Comparison of ENCODE assay signal across 1 cellular context in genomic region chr5:149999866-150000260, GRCh38.
TF ChIP-seq lines count a peak whose summit lies in the region.

No MANE protein-coding gene starts in this region.

TF ChIP-seq in GM23338, 12 proteins besides CTCF, POLR2A, EP300 and RAD21 (continued from another document):
- no peak for TF ChIP-seq ZNF462 (CRISPR knock-in tag; IDR thresholded peaks at IDR 0.05)
- TF ChIP-seq NANOG (IDR thresholded peaks at IDR 0.05; ENCODE audit: borderline replicate concordance): no peak
- no peak for TF ChIP-seq EZH2phosphoT487 (IDR thresholded peaks at IDR 0.05; ENCODE audit: unreplicated experiment)
- no peak for TF ChIP-seq ZNF331 (CRISPR knock-in tag; IDR thresholded peaks at IDR 0.05; ENCODE audit: low read depth)
- TF ChIP-seq CREB1 (CRISPR knock-in tag; IDR thresholded peaks at IDR 0.05; ENCODE audit: low read depth): no peak
- TF ChIP-seq EZH2 (IDR thresholded peaks at IDR 0.05; ENCODE audit: low read depth, unreplicated experiment): no peak
- TF ChIP-seq JUNB (IDR thresholded peaks at IDR 0.05; ENCODE audit: unreplicated experiment): no peak
- TF ChIP-seq ZNF114 (CRISPR knock-in tag; IDR thresholded peaks at IDR 0.05): no peak
- TF ChIP-seq REST (IDR thresholded peaks at IDR 0.05; ENCODE audit: unreplicated experiment): no peak
- no peak for TF ChIP-seq STAT1 (IDR thresholded peaks at IDR 0.05; ENCODE audit: unreplicated experiment)
